ENCODE assay signal across 7 cellular contexts in the genomic region with DNA sequence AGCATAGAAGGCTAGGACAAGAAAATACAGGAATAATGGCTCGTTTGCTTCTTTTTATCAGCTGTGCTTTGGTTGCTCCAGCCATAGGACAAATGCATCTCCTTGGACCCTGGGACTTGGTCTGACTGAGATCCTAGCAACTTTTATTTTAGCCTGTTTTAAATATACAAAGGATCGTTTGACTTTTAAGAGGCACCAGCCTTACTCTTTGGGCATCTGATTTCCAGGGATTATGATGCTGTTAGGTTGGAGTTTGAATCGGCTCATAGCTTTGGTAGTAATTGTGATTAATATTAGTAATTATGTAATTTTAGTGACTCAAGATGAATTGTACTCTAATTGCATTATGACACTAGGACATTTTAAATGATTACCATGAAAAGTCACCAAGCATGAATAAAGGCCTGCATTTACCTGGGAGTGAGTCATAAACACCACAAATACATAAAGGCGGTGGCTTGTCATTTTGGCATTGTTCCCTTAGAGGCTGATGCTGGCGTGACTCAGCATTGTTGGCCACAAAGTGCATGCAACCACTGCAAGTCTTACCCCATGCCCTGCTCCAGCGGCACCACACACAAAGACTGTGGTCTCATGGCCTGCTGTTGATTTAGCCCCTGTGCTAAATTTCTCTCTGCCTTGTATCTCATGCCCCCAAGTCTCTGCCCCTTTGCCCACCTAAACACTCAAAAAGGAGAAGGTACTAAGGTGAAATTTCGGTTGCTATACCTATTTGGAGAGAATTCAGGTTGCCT. TPM values are rescaled to one million over a fixed set of nuclear protein-coding genes. Genes with fewer than 3 reads are reported as not detected.
DNase-seq lines count a peak whose midpoint lies in the region; ATAC-seq and TF ChIP-seq lines count a peak whose summit lies in the region.

No MANE protein-coding gene starts in this region.

- H3K27ac ChIP-seq in transverse colon = peak overlapping the region; percentile 53 to 69 (median 58)

- 45 to 48% methylated on average over 5 to 7 of the region's 7 CpGs for WGBS in transverse colon (ENCODE audit: low coverage in 1 of 2), 2 donors

- H3K27me3 ChIP-seq in transverse colon = no peaks in the 10 kb centered on the region

- peaks cover 0 to 21% (median 10%) of the 10 kb centered on the region in 4 donors for H3K4me1 ChIP-seq in transverse colon

- intact Hi-C loops in transverse colon (cut with DNase I; ENCODE audit: low total_unique reads) = no loop called here

- no peak for TF ChIP-seq EP300 in transverse colon (IDR thresholded peaks at IDR 0.05; ENCODE audit: low read depth)

- no peak overlapping the region for H3K4me3 ChIP-seq in transverse colon

- in situ Hi-C loops in transverse colon (cut with MboI; ENCODE audit: low pct_ligation_motif_present in 1 of 4, low pct_unique_long_range_greater_than_20kb in 1 of 4, low sequenced_read_pairs in 3 of 4) = no loop called here

- no peaks in the 10 kb centered on the region for H3K9me3 ChIP-seq in transverse colon

- no peak for TF ChIP-seq CTCF in transverse colon (IDR thresholded peaks at IDR 0.05)

- ATAC-seq in GM18517 (IDR thresholded peaks at IDR 0.05; ENCODE audit: unreplicated experiment) = peak; percentile 85
- ATAC-seq in HG02870 (IDR thresholded peaks at IDR 0.05; ENCODE audit: unreplicated experiment) = peak; percentile 92

- H3K36me3 ChIP-seq in transverse colon = no peaks in the 10 kb centered on the region

- DNase-seq in NCI-H2029 (lab: John Stamatoyannopoulos, UW) = peak; percentile 80
- DNase-seq in activated CD4-positive, alpha-beta T cell treated with anti-CD3 and anti-CD28 coated beads for 24 hours (ENCODE audit: low read depth in 2 of 2) = peak; percentile 35 to 46
- DNase-seq in dermis microvascular lymphatic vessel endothelial cell (ENCODE audit: low read depth in 2 of 2) = peak; percentile 90 to 91
- DNase-seq in non-pigmented ciliary epithelial cell (ENCODE audit: low read depth) = peak; percentile 87
- peak; percentile 86 for DNase-seq in transverse colon

- TF ChIP-seq POLR2A in transverse colon (IDR thresholded peaks at IDR 0.05) = no peak

RNA-seq across cellular contexts. Expression of gene GPAT3, which starts 12.4 kb away (rescaled TPM):
- total RNA-seq in dermis microvascular lymphatic vessel endothelial cell (14.5 and 17.3 TPM in 2 replicates), transverse colon (10 to 100 TPM in 3 of 4 donors, 1 to 10 TPM in 1; 2.8 to 32.4 (median 22.0) TPM)

Comparison
In these comparisons a context has a peak if more than half of its experiments do, and no peak if none do; other contexts are left out.
1. DNase-seq: peak in every context shown above with its lines; median percentile 90 in dermis microvascular lymphatic vessel endothelial cell; 87 in non-pigmented ciliary epithelial cell; 86 in transverse colon; 80 in NCI-H2029; 40 in activated CD4-positive, alpha-beta T cell treated with anti-CD3 and anti-CD28 coated beads for 24 hours.